Comparison of ENCODE assay signal across 1 cellular context in the genomic region with DNA sequence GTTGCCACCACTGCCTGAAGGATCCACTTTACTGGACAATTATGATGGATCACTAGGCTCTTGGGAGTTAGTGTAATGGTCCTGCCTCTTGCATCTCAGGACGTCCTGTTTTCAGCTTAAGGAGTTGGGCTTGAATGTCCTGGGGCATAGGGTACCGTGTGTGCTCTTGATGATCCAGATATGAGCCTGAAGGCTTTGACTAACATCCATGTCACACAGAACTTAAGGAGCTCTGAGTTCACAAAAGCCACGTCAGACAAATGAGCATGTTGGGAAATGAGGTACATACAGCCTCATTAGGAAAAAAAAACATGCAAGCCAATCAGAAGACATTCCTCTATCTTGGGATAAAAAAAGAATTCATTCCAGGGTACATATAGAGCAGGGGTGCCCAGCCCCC.
TF ChIP-seq lines count a peak whose summit lies in the region.

No MANE protein-coding gene starts in this region.

TF ChIP-seq in HepG2, 621 proteins besides CTCF, POLR2A, EP300 and RAD21:
- TF ChIP-seq ZNF614 (CRISPR knock-in tag; IDR thresholded peaks at IDR 0.05; ENCODE audit: borderline replicate concordance) (no peak), PITX1 (CRISPR knock-in tag; IDR thresholded peaks at IDR 0.05) (no peak), ZNF34 (CRISPR knock-in tag; IDR thresholded peaks at IDR 0.05; ENCODE audit: borderline replicate concordance) (no peak), CBX5 (CRISPR knock-in tag; IDR thresholded peaks at IDR 0.05; ENCODE audit: borderline replicate concordance) (no peak), U2AF1 (optimal IDR thresholded peaks at IDR 0.05; ENCODE audit: low read depth, low read length) (no peak), HOXA5 (CRISPR knock-in tag; IDR thresholded peaks at IDR 0.05) (no peak), ZNF556 (CRISPR knock-in tag; IDR thresholded peaks at IDR 0.05; ENCODE audit: borderline replicate concordance) (no peak), FOXK1 (CRISPR knock-in tag; IDR thresholded peaks at IDR 0.05; ENCODE audit: borderline replicate concordance, low read depth) (no peak), RCOR2 (CRISPR knock-in tag; IDR thresholded peaks at IDR 0.05) (no peak), NFIC (IDR thresholded peaks at IDR 0.05; ENCODE audit: low read length) (no peak)
- TF ChIP-seq, protein P1, sequence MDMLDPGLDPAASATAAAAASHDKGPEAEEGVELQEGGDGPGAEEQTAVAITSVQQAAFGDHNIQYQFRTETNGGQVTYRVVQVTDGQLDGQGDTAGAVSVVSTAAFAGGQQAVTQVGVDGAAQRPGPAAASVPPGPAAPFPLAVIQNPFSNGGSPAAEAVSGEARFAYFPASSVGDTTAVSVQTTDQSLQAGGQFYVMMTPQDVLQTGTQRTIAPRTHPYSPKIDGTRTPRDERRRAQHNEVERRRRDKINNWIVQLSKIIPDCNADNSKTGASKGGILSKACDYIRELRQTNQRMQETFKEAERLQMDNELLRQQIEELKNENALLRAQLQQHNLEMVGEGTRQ (IDR thresholded peaks at IDR 0.05; ENCODE audit: low read depth, low read length), result no peak
- TF ChIP-seq, protein P1 (CRISPR knock-in tag; IDR thresholded peaks at IDR 0.05; ENCODE audit: borderline replicate concordance), result no peak
- TF ChIP-seq, protein P2, sequence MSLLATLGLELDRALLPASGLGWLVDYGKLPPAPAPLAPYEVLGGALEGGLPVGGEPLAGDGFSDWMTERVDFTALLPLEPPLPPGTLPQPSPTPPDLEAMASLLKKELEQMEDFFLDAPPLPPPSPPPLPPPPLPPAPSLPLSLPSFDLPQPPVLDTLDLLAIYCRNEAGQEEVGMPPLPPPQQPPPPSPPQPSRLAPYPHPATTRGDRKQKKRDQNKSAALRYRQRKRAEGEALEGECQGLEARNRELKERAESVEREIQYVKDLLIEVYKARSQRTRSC (CRISPR knock-in tag; IDR thresholded peaks at IDR 0.05; ENCODE audit: low read depth), result no peak
